Comparison of ENCODE assay signal across 31 cellular contexts in the genomic region with DNA sequence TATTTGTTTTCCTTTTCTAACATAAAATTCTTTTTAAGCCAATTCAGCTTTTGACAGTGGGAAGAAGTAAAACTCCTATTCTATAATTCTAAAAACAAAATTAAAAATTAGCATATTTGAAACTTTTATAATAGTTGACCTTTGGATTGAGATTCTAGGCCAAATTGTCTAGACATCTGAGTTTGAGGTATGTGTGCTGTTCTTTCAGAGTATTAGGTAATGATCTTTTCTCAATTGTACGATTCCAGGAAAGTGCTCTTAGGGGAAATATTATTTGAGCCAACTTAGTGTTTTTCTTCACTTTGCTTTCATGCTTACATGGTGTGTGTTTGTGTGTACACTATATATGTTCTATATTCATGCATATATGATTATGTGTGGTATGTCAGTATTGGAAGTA.
"Had no signal": no experiment of that assay in that cellular context is flagged by ENCODE, and none has a peak within 500 bp of the region (broad histone marks: within the 10 kb centered on the region; RNA-seq: fewer than 3 reads in every experiment).

No MANE protein-coding gene starts in this region.

- H2AFZ ChIP-seq: neural progenitor cell, parathyroid adenoma had no signal

- H3K9me3 ChIP-seq: gastrocnemius medialis, mucosa of descending colon, suprapubic skin, transverse colon, vagina had no signal

- H3K4me1 ChIP-seq: gastrocnemius medialis, parathyroid adenoma, sigmoid colon, suprapubic skin, vagina had no signal

- H3K27me3 ChIP-seq: dorsolateral prefrontal cortex, gastrocnemius medialis, neural progenitor cell, sigmoid colon, suprapubic skin, transverse colon, vagina had no signal

- H3K27ac ChIP-seq: dorsolateral prefrontal cortex, epithelial cell of prostate, gastrocnemius medialis, neural progenitor cell, parathyroid adenoma, sigmoid colon, suprapubic skin, transverse colon, vagina had no signal

- ATAC-seq: esophagus mucosa; gastrocnemius medialis; left colon; left ventricle myocardium superior; mucosa of descending colon; natural killer cell treated with Interleukin-12 subunit alpha and Interleukin-12 subunit beta and Interleukin-15 and Interleukin-18, amount 100 ng/mL, for 72 hours; stimulated activated memory B cell treated with anti-CD40 and anti-IgM and Interleukin-4, amounts not matched to agents 10 μg/mL and 1 μg/mL and 100 μg/mL, for 72 hours had no signal

- DNase-seq: cerebellar nuclear complex; dorsolateral prefrontal cortex; effector CD4-positive, alpha-beta T cell; endodermal cell; foreskin fibroblast; gastrocnemius medialis; head of caudate nucleus; kidney glomerular epithelial cell; left colon; left ventricle myocardium superior; mucosa of descending colon; naive B cell; sigmoid colon; stimulated activated CD4-positive, alpha-beta T cell treated with anti-CD3 and anti-CD28 coated beads, Interleukin-2, amount 100 ng/mL, for 24 hours; stimulated activated CD4-positive, alpha-beta T cell treated with anti-CD3 and anti-CD28 coated beads, Interleukin-4, amount 100 ng/mL, for 4 hours; transverse colon had no signal

- H3K36me3 ChIP-seq: gastrocnemius medialis, vagina had no signal

- H3K4me3 Mint-ChIP-seq: endodermal cell; memory B cell; mesothelial cell of epicardium; naive B cell; natural killer cell treated with Interleukin-12 subunit alpha and Interleukin-12 subunit beta and Interleukin-15 and Interleukin-18, amount 100 ng/mL, for 72 hours; neural progenitor cell; stimulated activated memory B cell treated with anti-CD40 and anti-IgM and Interleukin-4, amounts not matched to agents 10 μg/mL and 1 μg/mL and 100 μg/mL, for 72 hours; stimulated activated naive CD8-positive, alpha-beta T cell treated with anti-CD3 and anti-CD28 coated beads, Interleukin-15, Interleukin-2, amounts not matched to agents 100 ng/mL and 50 ng/mL, for 24 hours had no signal

- H3K9me3 Mint-ChIP-seq: natural killer cell treated with Interleukin-12 subunit alpha and Interleukin-12 subunit beta and Interleukin-15 and Interleukin-18, amount 100 ng/mL, for 72 hours had no signal

- H3K27ac Mint-ChIP-seq: endodermal cell; memory B cell; mesothelial cell of epicardium; naive B cell; natural killer cell treated with Interleukin-12 subunit alpha and Interleukin-12 subunit beta and Interleukin-15 and Interleukin-18, amount 100 ng/mL, for 72 hours; neural progenitor cell; progenitor cell of endocrine pancreas; stimulated activated memory B cell treated with anti-CD40 and anti-IgM and Interleukin-4, amounts not matched to agents 10 μg/mL and 1 μg/mL and 100 μg/mL, for 72 hours; stimulated activated naive CD8-positive, alpha-beta T cell treated with anti-CD3 and anti-CD28 coated beads, Interleukin-15, Interleukin-2, amounts not matched to agents 100 ng/mL and 50 ng/mL, for 24 hours had no signal

- H3K4me2 ChIP-seq: neural progenitor cell had no signal

- H3K4me3 ChIP-seq: dorsolateral prefrontal cortex, gastrocnemius medialis, lung, mucosa of descending colon, neural progenitor cell, sigmoid colon, suprapubic skin, transverse colon, vagina had no signal

- FAIRE-seq: colon, islet of Langerhans had no signal

- H3K27me3 Mint-ChIP-seq: naive B cell; progenitor cell of endocrine pancreas; stimulated activated memory B cell treated with anti-CD40 and anti-IgM and Interleukin-4, amounts not matched to agents 10 μg/mL and 1 μg/mL and 100 μg/mL, for 72 hours; stimulated activated naive CD8-positive, alpha-beta T cell treated with anti-CD3 and anti-CD28 coated beads, Interleukin-15, Interleukin-2, amounts not matched to agents 100 ng/mL and 50 ng/mL, for 24 hours had no signal

- H3K9ac ChIP-seq: neural progenitor cell, parathyroid adenoma had no signal

- H3K79me2 ChIP-seq: parathyroid adenoma had no signal

- H3K4me1 Mint-ChIP-seq: endodermal cell; memory B cell; naive B cell; neural progenitor cell; stimulated activated memory B cell treated with anti-CD40 and anti-IgM and Interleukin-4, amounts not matched to agents 10 μg/mL and 1 μg/mL and 100 μg/mL, for 72 hours had no signal
